Comparison of ENCODE assay signal across 14 cellular contexts in the genomic region with DNA sequence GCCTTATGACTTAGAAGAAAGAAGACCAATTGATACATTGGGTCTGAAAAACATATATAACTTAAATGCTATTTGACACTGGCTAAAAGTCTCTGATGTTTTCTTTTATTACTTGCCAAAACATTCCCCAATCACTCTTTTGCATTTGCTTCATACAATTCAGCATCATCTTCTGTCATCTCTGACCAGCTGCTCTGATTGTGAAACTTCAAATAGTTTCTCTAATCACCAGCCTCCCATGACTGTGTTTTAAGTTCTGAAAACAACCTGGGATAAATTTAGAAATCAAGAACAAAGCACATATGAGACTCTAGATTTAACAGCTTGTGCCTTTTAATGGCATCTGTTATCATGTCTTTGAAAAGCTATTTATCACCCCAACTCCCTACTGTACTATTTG.
DNase-seq lines count a peak whose midpoint lies in the region; ATAC-seq, FAIRE-seq and TF ChIP-seq lines count a peak whose summit lies in the region.
"Had no signal": no experiment of that assay in that cellular context is flagged by ENCODE, and none has a peak within 500 bp of the region (broad histone marks: within the 10 kb centered on the region; RNA-seq: fewer than 3 reads in every experiment).

No MANE protein-coding gene starts in this region.

- DNase-seq in fibroblast of the aortic adventitia (ENCODE audit: low read depth) (peak; percentile 92), caudate nucleus (lab: John Stamatoyannopoulos, UW) (no peak), urothelium cell line (ENCODE audit: low spot score) (no peak), HAP-1 (ENCODE audit: low spot score in 2 of 2) (no peak), NCI-H526 treated with DMSO at 0.1 percent for 48 hours (lab: John Stamatoyannopoulos, UW) (no peak)
- DNase-seq: COR-L47; effector CD4-positive, alpha-beta T cell; NCI-H1417 treated with DMSO at 0.1 percent for 48 hours; upper lobe of left lung had no signal

- H3K4me3 ChIP-seq in fibroblast of the aortic adventitia (ENCODE audit: low read depth, low read length): no peak overlapping the region
- H3K4me3 ChIP-seq in HAP-1: no peak overlapping the region
- H3K4me3 ChIP-seq: SJSA1, upper lobe of left lung had no signal

- H3K36me3 ChIP-seq in HAP-1 (replicated peaks): no peaks in the 10 kb centered on the region
- H3K36me3 ChIP-seq: SJSA1, upper lobe of left lung had no signal

- in situ Hi-C loops in HAP-1 (cut with MboI; ENCODE audit: low sequenced_read_pairs): no loop called here

- TF ChIP-seq CTCF in fibroblast of the aortic adventitia (IDR thresholded peaks at IDR 0.05; ENCODE audit: insufficient read depth, low read length): no peak

- no peak overlapping the region for H3K27ac ChIP-seq in caudate nucleus (ENCODE audit: low read depth, low read length)
- H3K27ac ChIP-seq: SJSA1, upper lobe of left lung had no signal

- H3K4me1 ChIP-seq in HAP-1: no peaks in the 10 kb centered on the region
- H3K4me1 ChIP-seq: SJSA1, upper lobe of left lung had no signal

- peak; percentile 91 for ATAC-seq in GM18498 (IDR thresholded peaks at IDR 0.05; ENCODE audit: unreplicated experiment)
- ATAC-seq in GM21526 (IDR thresholded peaks at IDR 0.05; ENCODE audit: low FRiP score, unreplicated experiment): peak; percentile 90
- peak; percentile 78 for ATAC-seq in HG03378 (IDR thresholded peaks at IDR 0.05; ENCODE audit: unreplicated experiment)

- no peak for FAIRE-seq in urothelium cell line (lab: Jason Lieb, UNC)
- FAIRE-seq: H54 had no signal

- no peaks in the 10 kb centered on the region for H3K27me3 ChIP-seq in HAP-1 (ENCODE audit: low read depth)
- H3K27me3 ChIP-seq: SJSA1, upper lobe of left lung had no signal

- no peaks in the 10 kb centered on the region for H3K9me3 ChIP-seq in HAP-1
